ENCODE assay signal across 8 cellular contexts in genomic region chr12:48002179-48002601, GRCh38. TPM values are rescaled to one million over a fixed set of nuclear protein-coding genes. Genes with fewer than 3 reads are reported as not detected.
DNase-seq lines count a peak whose midpoint lies in the region; ATAC-seq, FAIRE-seq and TF ChIP-seq lines count a peak whose summit lies in the region.

No MANE protein-coding gene starts in this region.

- no peaks in the 10 kb centered on the region for H3K9me3 Mint-ChIP-seq in CD8-positive, alpha-beta T cell
- no peaks in the 10 kb centered on the region for H3K9me3 Mint-ChIP-seq in effector memory CD8-positive, alpha-beta T cell

- no peak for TF ChIP-seq CTCF in CD8-positive, alpha-beta T cell (IDR thresholded peaks at IDR 0.05)
- no peak for TF ChIP-seq CTCF in pancreas (IDR thresholded peaks at IDR 0.05)

- peaks cover 78% of the 10 kb centered on the region for H3K27me3 Mint-ChIP-seq in CD8-positive, alpha-beta T cell (ENCODE audit: low read depth)
- peaks cover 87 to 96% of the 10 kb centered on the region in 2 donors for H3K27me3 Mint-ChIP-seq in effector memory CD8-positive, alpha-beta T cell

- no peaks in the 10 kb centered on the region for H3K36me3 ChIP-seq in CD8-positive, alpha-beta T cell (ENCODE audit: insufficient read depth, low read length)
- no peaks in the 10 kb centered on the region for H3K36me3 ChIP-seq in pancreas

- H3K4me1 Mint-ChIP-seq in CD8-positive, alpha-beta T cell (ENCODE audit: low read depth): peaks cover 37% of the 10 kb centered on the region
- H3K4me1 Mint-ChIP-seq in effector memory CD8-positive, alpha-beta T cell (ENCODE audit: low read depth in 2 of 2): peaks cover 24 to 27% of the 10 kb centered on the region in 2 donors

- POLR2A ChIA-PET in CD8-positive, alpha-beta T cell (lab: Charles Lee): no interaction called here

- H3K27me3 ChIP-seq in CD8-positive, alpha-beta T cell (ENCODE audit: insufficient read depth, low read length): peaks cover 52% of the 10 kb centered on the region
- H3K27me3 ChIP-seq in pancreas: peaks cover 0 to 30% (median 8%) of the 10 kb centered on the region in 4 donors

- H3K4me3 Mint-ChIP-seq in CD8-positive, alpha-beta T cell: peak overlapping the region; percentile 77
- peak overlapping the region; percentile 86 to 90 for H3K4me3 Mint-ChIP-seq in effector memory CD8-positive, alpha-beta T cell

- no peak for FAIRE-seq in pancreas (lab: Jason Lieb, UNC)

- H3K4me3 ChIP-seq in CD8-positive, alpha-beta T cell (ENCODE audit: low read depth, low read length): peak overlapping the region; percentile 41
- peak overlapping the region in 3 of 4 donors; percentile 13 to 51 (median 35) for H3K4me3 ChIP-seq in pancreas

- no peak overlapping the region for H3K27ac Mint-ChIP-seq in CD8-positive, alpha-beta T cell
- no peak overlapping the region for H3K27ac Mint-ChIP-seq in effector memory CD8-positive, alpha-beta T cell

- H3K9me3 ChIP-seq in CD8-positive, alpha-beta T cell (ENCODE audit: low read length): no peaks in the 10 kb centered on the region
- H3K9me3 ChIP-seq in pancreas: no peaks in the 10 kb centered on the region

- H3K4me1 ChIP-seq in CD8-positive, alpha-beta T cell (ENCODE audit: insufficient read depth, low read length): peaks cover 46% of the 10 kb centered on the region
- peaks cover 13 to 32% (median 28%) of the 10 kb centered on the region in 3 donors for H3K4me1 ChIP-seq in pancreas

- ATAC-seq in CD8-positive, alpha-beta T cell: no peak
- ATAC-seq in effector memory CD8-positive, alpha-beta T cell (replicated peaks): peak; percentile 4
- peak in 1 of 4 donors; percentile 5 for ATAC-seq in pancreas

- 7% methylated on average over 20 of the region's 20 CpGs for WGBS in pancreas, 2 donors

- intact Hi-C loops in CD8-positive, alpha-beta T cell (cut with DNase I, micrococcal nuclease): no loop called here
- intact Hi-C loops in pancreas (cut with DNase I): no loop called here

- DNase-seq in CD8-positive, alpha-beta T cell: no peak
- DNase-seq in NCI-H146 (lab: John Stamatoyannopoulos, UW): peak; percentile 85
- no peak for DNase-seq in effector memory CD8-positive, alpha-beta T cell
- DNase-seq in pancreas: no peak
- no peak for DNase-seq in NCI-H510A treated with DMSO at 0.1 percent for 48 hours (lab: John Stamatoyannopoulos, UW)
- DNase-seq in NCI-H2196 treated with DMSO at 0.1 percent for 48 hours (lab: John Stamatoyannopoulos, UW; ENCODE audit: unreplicated experiment): no peak
- no peak for DNase-seq in foreskin melanocyte
- no peak for DNase-seq in NCI-H187 treated with DMSO at 0.1 percent for 48 hours (lab: John Stamatoyannopoulos, UW)

- no peak overlapping the region for H3K27ac ChIP-seq in CD8-positive, alpha-beta T cell (ENCODE audit: low read depth, low read length)
- H3K27ac ChIP-seq in pancreas: no peak overlapping the region

- no peaks in the 10 kb centered on the region for H3K36me3 Mint-ChIP-seq in CD8-positive, alpha-beta T cell
- H3K36me3 Mint-ChIP-seq in effector memory CD8-positive, alpha-beta T cell (ENCODE audit: insufficient read depth): peaks cover 2% of the 10 kb centered on the region

- CTCF ChIA-PET in CD8-positive, alpha-beta T cell (lab: Charles Lee): interaction anchor here (0.9 kb wide), 1 partner anchor 39 kb away, joined by 3 read pairs; the partner anchor contains the start of gene TMEM106C

RNA-seq across cellular contexts. Expression of gene COL2A1, which starts 2.1 kb away (rescaled TPM):
- total RNA-seq in CD8-positive, alpha-beta T cell: not detected
- under 1 TPM in 1 of 6 donors, not detected in 5; 0.06 TPM for total RNA-seq in pancreas
- under 1 TPM; 0.04 to 0.12 TPM for polyA plus RNA-seq in pancreas

RNA-seq across cellular contexts. Expression of gene TMEM106C, which starts 38.8 kb away (rescaled TPM):
- 10 to 100 TPM; 12.1 to 13.1 TPM for total RNA-seq in CD8-positive, alpha-beta T cell
- 10 to 100 TPM; 25.6 to 42.1 (median 31.7) TPM for total RNA-seq in pancreas
- polyA plus RNA-seq in pancreas: 10 to 100 TPM; 24.7 to 44.7 TPM
